12 cellular contexts compared by ENCODE assay signal in the genomic region with DNA sequence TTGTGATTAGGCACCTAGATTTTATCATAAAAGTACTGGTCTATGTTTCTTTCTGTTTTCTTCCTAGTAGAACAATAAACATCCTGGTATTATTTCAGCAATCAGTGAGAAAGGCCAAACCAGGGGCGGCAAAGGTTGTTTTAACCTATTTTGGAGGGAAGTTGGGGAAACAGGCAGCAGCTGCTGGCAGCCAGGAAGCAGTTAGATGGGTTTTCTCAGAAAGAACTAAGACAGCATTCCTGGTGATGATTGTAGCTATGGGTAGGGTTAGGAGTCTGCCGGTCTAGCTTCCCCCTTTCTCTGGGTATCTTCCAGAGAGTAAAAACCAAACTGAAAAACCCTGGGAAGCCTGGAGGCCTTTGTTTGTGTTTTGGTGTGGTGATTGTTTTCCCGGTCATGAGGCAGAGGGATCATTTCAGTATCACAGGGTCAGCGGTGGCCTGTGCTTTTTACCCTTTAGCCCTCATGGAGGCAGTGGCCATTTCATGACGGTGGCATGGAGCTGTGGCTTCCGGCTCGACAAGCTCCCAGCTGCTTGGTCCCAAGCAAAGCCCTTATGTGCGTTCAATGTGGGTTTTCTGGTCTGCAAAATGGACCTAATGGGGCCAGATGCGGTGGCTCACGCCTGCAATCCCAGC. TPM values are rescaled to one million over a fixed set of nuclear protein-coding genes. Genes with fewer than 3 reads are reported as not detected.
A peak's percentile ranks its signal among the peaks of the same experiment; 100 is the strongest.
DNase-seq lines count a peak whose midpoint lies in the region; ATAC-seq and TF ChIP-seq lines count a peak whose summit lies in the region.
"Had no signal": no experiment of that assay in that cellular context is flagged by ENCODE, and none has a peak within 500 bp of the region (broad histone marks: within the 10 kb centered on the region; RNA-seq: fewer than 3 reads in every experiment).

No MANE protein-coding gene starts in this region.

- TF ChIP-seq CTCF in Caco-2 (IDR thresholded peaks at IDR 0.05; ENCODE audit: insufficient read depth in 1 of 2, low read depth in 1 of 2, low read length in 1 of 2, severe bottlenecking in 1 of 2, unreplicated experiment in 1 of 2) (no peak), left ventricle myocardium inferior (IDR thresholded peaks at IDR 0.05; ENCODE audit: borderline replicate concordance) (no peak), psoas muscle (IDR thresholded peaks at IDR 0.05) (no peak)

- H3K9me3 ChIP-seq in Caco-2 (0 out of 2 replicates have a peak, but pooled peaks cover 5% of the 10 kb centered on the region), left ventricle myocardium inferior (replicated peaks) (peaks cover 7% of the 10 kb centered on the region), psoas muscle (no peaks in the 10 kb centered on the region)

- no peak for ATAC-seq in psoas muscle

- H3K27ac ChIP-seq in left ventricle myocardium inferior (replicated peaks) (peak overlapping the region; percentile 81), psoas muscle (peak overlapping the region; percentile 58)

- H3K4me1 Mint-ChIP-seq in Caco-2 (ENCODE audit: low read depth, unreplicated experiment) = peaks cover 22% of the 10 kb centered on the region

- intact Hi-C loops in Caco-2 (cut with micrococcal nuclease; ENCODE audit: unreplicated experiment) = no loop called here
- intact Hi-C loops in left ventricle myocardium inferior (cut with micrococcal nuclease) = no loop called here
- intact Hi-C loops in psoas muscle (cut with DNase I) = no loop called here

- H3K36me3 ChIP-seq in Caco-2 (ENCODE audit: control insufficient read depth, insufficient read depth, low read length) = no peaks in the 10 kb centered on the region; the same call in 1 of the 2 replicates
- no peaks in the 10 kb centered on the region for H3K36me3 ChIP-seq in left ventricle myocardium inferior
- H3K36me3 ChIP-seq in psoas muscle (ENCODE audit: insufficient read depth in 1 of 2, low read depth in 1 of 2) = no peaks in the 10 kb centered on the region

- H3K4me1 ChIP-seq in Caco-2 (peaks cover 55% of the 10 kb centered on the region), left ventricle myocardium inferior (peaks cover 57% of the 10 kb centered on the region), psoas muscle (peaks cover 6% of the 10 kb centered on the region)

- H3K27me3 Mint-ChIP-seq in Caco-2 (ENCODE audit: insufficient read depth, unreplicated experiment) = no peaks in the 10 kb centered on the region

- H3K4me3 Mint-ChIP-seq in Caco-2 (ENCODE audit: unreplicated experiment) = no peak overlapping the region

- H3K4me3 ChIP-seq in Caco-2 (ENCODE audit: low read depth, low read length) (no peak overlapping the region), left ventricle myocardium inferior (no peak overlapping the region), psoas muscle (no peak overlapping the region)

- DNase-seq in Caco-2 = no peak
- peak; percentile 25 for DNase-seq in OCI-M1 (lab: John Stamatoyannopoulos, UW)
- DNase-seq in left ventricle myocardium inferior = no peak
- no peak for DNase-seq in psoas muscle
- no peak for DNase-seq in NCI-H524 (lab: John Stamatoyannopoulos, UW)
- no peak for DNase-seq in islet precursor cell
- DNase-seq in NCI-H69 (lab: John Stamatoyannopoulos, UW) = no peak
- no peak for DNase-seq in GM19238 (ENCODE audit: insufficient read length, low spot score)
- DNase-seq: DMS79; H9; NCI-H2029 treated with DMSO at 0.1 percent for 48 hours; stimulated activated CD8-positive, alpha-beta memory T cell treated with anti-CD3 and anti-CD28 coated beads, Interleukin-4, amount 100 ng/mL, for 48 hours had no signal

- CTCF ChIA-PET in Caco-2 (lab: Charles Lee) = interaction anchor here (0.7 to 1.9 kb wide), 2 partner anchors 23 to 34 kb away, joined by 3 to 8 read pairs; no protein-coding TSS in a partner anchor

- POLR2A ChIA-PET in Caco-2 (lab: Charles Lee) = interaction anchor here (0.5 kb wide), 1 partner anchor 178 kb away, joined by 8 read pairs; no protein-coding TSS in a partner anchor

- BruUV-seq in Caco-2 (replicated peaks; lab: Mats Ljungman, UMichigan) = no TSS peak

- peak overlapping the region; percentile 82 for H3K27ac Mint-ChIP-seq in Caco-2 (ENCODE audit: unreplicated experiment)

- H3K9me3 Mint-ChIP-seq in Caco-2 (ENCODE audit: unreplicated experiment) = no peaks in the 10 kb centered on the region
- H3K9me3 Mint-ChIP-seq: H9 had no signal

- 80 to 89% (median 82%) methylated on average over 10 of the region's 10 CpGs for WGBS in psoas muscle, 3 donors

- H3K27me3 ChIP-seq in Caco-2 (replicated peaks; ENCODE audit: control insufficient read depth, insufficient read depth, low read length) = no peaks in the 10 kb centered on the region
- no peaks in the 10 kb centered on the region for H3K27me3 ChIP-seq in left ventricle myocardium inferior (ENCODE audit: low read depth)
- H3K27me3 ChIP-seq in psoas muscle (ENCODE audit: insufficient read depth in 3 of 3, low read length in 2 of 3) = no peaks in the 10 kb centered on the region

- H3K36me3 Mint-ChIP-seq in Caco-2 (ENCODE audit: insufficient read depth, unreplicated experiment) = no peaks in the 10 kb centered on the region

RNA-seq across cellular contexts. Expression of gene TNFRSF1B, which starts 19.6 kb away (rescaled TPM):
- total RNA-seq in Caco-2 (2022) (2.6 and 3.5 TPM in 2 replicates), left ventricle myocardium inferior (16.2 TPM), psoas muscle (10 to 100 TPM in 1 of 4 donors, 1 to 10 TPM in 3; 7.5 to 12.8 (median 8.8) TPM)
- 1 to 10 TPM; 5.1 to 7.6 (median 5.8) TPM for polyA plus RNA-seq in psoas muscle
